In genomic region chr6:41615311-41615710, GRCh38 we compare ENCODE assay signal across 1 cellular context.
TF ChIP-seq lines count a peak whose summit lies in the region.

No MANE protein-coding gene starts in this region.

TF ChIP-seq in K562, 482 proteins besides CTCF, POLR2A, EP300 and RAD21 (continued from another document):
- TF ChIP-seq, protein P1, sequence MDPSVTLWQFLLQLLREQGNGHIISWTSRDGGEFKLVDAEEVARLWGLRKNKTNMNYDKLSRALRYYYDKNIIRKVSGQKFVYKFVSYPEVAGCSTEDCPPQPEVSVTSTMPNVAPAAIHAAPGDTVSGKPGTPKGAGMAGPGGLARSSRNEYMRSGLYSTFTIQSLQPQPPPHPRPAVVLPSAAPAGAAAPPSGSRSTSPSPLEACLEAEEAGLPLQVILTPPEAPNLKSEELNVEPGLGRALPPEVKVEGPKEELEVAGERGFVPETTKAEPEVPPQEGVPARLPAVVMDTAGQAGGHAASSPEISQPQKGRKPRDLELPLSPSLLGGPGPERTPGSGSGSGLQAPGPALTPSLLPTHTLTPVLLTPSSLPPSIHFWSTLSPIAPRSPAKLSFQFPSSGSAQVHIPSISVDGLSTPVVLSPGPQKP (CRISPR knock-in tag; IDR thresholded peaks at IDR 0.05): no peak
- TF ChIP-seq HIVEP1 (CRISPR knock-in tag; IDR thresholded peaks at IDR 0.05): no peak
- TF ChIP-seq STAT5B (CRISPR knock-in tag; IDR thresholded peaks at IDR 0.05): no peak
- TF ChIP-seq, protein P2, sequence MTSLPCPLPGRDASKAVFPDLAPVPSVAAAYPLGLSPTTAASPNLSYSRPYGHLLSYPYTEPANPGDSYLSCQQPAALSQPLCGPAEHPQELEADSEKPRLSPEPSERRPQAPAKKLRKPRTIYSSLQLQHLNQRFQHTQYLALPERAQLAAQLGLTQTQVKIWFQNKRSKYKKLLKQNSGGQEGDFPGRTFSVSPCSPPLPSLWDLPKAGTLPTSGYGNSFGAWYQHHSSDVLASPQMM (CRISPR knock-in tag; IDR thresholded peaks at IDR 0.05): no peak
- no peak for TF ChIP-seq CUX1 (CRISPR knock-in tag; IDR thresholded peaks at IDR 0.05)
- TF ChIP-seq MAFK (IDR thresholded peaks at IDR 0.05; ENCODE audit: low read length): no peak
- TF ChIP-seq, protein P3, sequence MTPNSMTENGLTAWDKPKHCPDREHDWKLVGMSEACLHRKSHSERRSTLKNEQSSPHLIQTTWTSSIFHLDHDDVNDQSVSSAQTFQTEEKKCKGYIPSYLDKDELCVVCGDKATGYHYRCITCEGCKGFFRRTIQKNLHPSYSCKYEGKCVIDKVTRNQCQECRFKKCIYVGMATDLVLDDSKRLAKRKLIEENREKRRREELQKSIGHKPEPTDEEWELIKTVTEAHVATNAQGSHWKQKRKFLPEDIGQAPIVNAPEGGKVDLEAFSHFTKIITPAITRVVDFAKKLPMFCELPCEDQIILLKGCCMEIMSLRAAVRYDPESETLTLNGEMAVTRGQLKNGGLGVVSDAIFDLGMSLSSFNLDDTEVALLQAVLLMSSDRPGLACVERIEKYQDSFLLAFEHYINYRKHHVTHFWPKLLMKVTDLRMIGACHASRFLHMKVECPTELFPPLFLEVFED (CRISPR knock-in tag; conservative IDR thresholded peaks at IDR 0.05): no peak
- TF ChIP-seq HMGXB4 (CRISPR knock-in tag; IDR thresholded peaks at IDR 0.05): no peak
- no peak for TF ChIP-seq ZNF263 (CRISPR knock-in tag; IDR thresholded peaks at IDR 0.05; ENCODE audit: borderline replicate concordance)
TF ChIP-seq in K562: peak in this region for 0.
